Comparison of ENCODE assay signal across 1 cellular context in genomic region chr1:210792703-210793102, GRCh38.
TF ChIP-seq lines count a peak whose summit lies in the region.

No MANE protein-coding gene starts in this region.

TF ChIP-seq in K562, 482 proteins besides CTCF, POLR2A, EP300 and RAD21 (continued from another document):
- TF ChIP-seq JUND (IDR thresholded peaks at IDR 0.05; ENCODE audit: borderline replicate concordance, low read depth, low read length) (peak; percentile 72), JUND (tag; IDR thresholded peaks at IDR 0.05; ENCODE audit: borderline replicate concordance, low read depth, low read length) (peak; percentile 58; the same call in 2 of the 3 replicates), ZNF584 (CRISPR knock-in tag; IDR thresholded peaks at IDR 0.05; ENCODE audit: low read depth) (no peak), CHCHD3 (CRISPR knock-in tag; IDR thresholded peaks at IDR 0.05) (no peak), THRB (CRISPR knock-in tag; conservative IDR thresholded peaks at IDR 0.05) (no peak)
